Comparison of ENCODE assay signal across 28 cellular contexts in genomic region chr13:106486287-106486686, GRCh38.
"Had no signal": no experiment of that assay in that cellular context is flagged by ENCODE, and none has a peak within 500 bp of the region (broad histone marks: within the 10 kb centered on the region; RNA-seq: fewer than 3 reads in every experiment).

No MANE protein-coding gene starts in this region.

- DNase-seq: cortex of kidney; effector CD4-positive, alpha-beta T cell; foreskin fibroblast; gastrocnemius medialis; glutamatergic neuron; heart right ventricle; hippocampal formation; left cardiac atrium; left lung; mesenchymal stem cell; mucosa of descending colon; naive B cell; nucleus accumbens; stimulated activated CD4-positive, alpha-beta T cell treated with anti-CD3 and anti-CD28 coated beads, Interleukin-2, amount 100 ng/mL, for 24 hours; stimulated activated CD4-positive, alpha-beta T cell treated with anti-CD3 and anti-CD28 coated beads, Interleukin-4, amount 100 ng/mL, for 24 hours; stimulated activated naive CD4-positive, alpha-beta T cell treated with Interleukin-2 at 50 U/mL for 16 hours; stomach; substantia nigra; testis; transverse colon; upper lobe of right lung; uterus had no signal

- H3K27ac Mint-ChIP-seq: mesothelial cell of epicardium; naive B cell; natural killer cell treated with Interleukin-12 subunit alpha and Interleukin-12 subunit beta and Interleukin-15 and Interleukin-18, amount 100 ng/mL, for 72 hours; stimulated activated effector memory CD8-positive, alpha-beta T cell treated with anti-CD3 and anti-CD28 coated beads, Interleukin-12 subunit alpha, Interleukin-12 subunit beta, amount 100 ng/mL, for 72 hours had no signal

- H3K27ac ChIP-seq: gastrocnemius medialis, heart right ventricle, left lung, prostate gland, right atrium auricular region, testis, upper lobe of right lung had no signal

- H3K9me3 ChIP-seq: gastrocnemius medialis, mucosa of descending colon, prostate gland, stomach, testis, transverse colon, upper lobe of right lung, uterus had no signal

- ATAC-seq: gastrocnemius medialis; heart right ventricle; left cardiac atrium; mucosa of descending colon; natural killer cell treated with Interleukin-12 subunit alpha and Interleukin-12 subunit beta and Interleukin-15 and Interleukin-18, amount 100 ng/mL, for 72 hours; sciatic nerve; stimulated activated effector memory CD8-positive, alpha-beta T cell treated with anti-CD3 and anti-CD28 coated beads, Interleukin-12 subunit alpha, Interleukin-12 subunit beta, amount 100 ng/mL, for 72 hours had no signal

- H3K36me3 Mint-ChIP-seq: naive B cell; natural killer cell treated with Interleukin-12 subunit alpha and Interleukin-12 subunit beta and Interleukin-15 and Interleukin-18, amount 100 ng/mL, for 72 hours; stimulated activated effector memory CD8-positive, alpha-beta T cell treated with anti-CD3 and anti-CD28 coated beads, Interleukin-12 subunit alpha, Interleukin-12 subunit beta, amount 100 ng/mL, for 72 hours had no signal

- H3K4me3 Mint-ChIP-seq: mesothelial cell of epicardium; naive B cell; natural killer cell treated with Interleukin-12 subunit alpha and Interleukin-12 subunit beta and Interleukin-15 and Interleukin-18, amount 100 ng/mL, for 72 hours; stimulated activated effector memory CD8-positive, alpha-beta T cell treated with anti-CD3 and anti-CD28 coated beads, Interleukin-12 subunit alpha, Interleukin-12 subunit beta, amount 100 ng/mL, for 72 hours had no signal

- H3K27me3 ChIP-seq: gastrocnemius medialis, right atrium auricular region, stomach, testis, transverse colon, upper lobe of right lung, uterus had no signal

- H3K36me3 ChIP-seq: gastrocnemius medialis, prostate gland, right atrium auricular region, transverse colon, uterus had no signal

- H3K4me1 ChIP-seq: prostate gland had no signal

- H3K9me3 Mint-ChIP-seq: natural killer cell treated with Interleukin-12 subunit alpha and Interleukin-12 subunit beta and Interleukin-15 and Interleukin-18, amount 100 ng/mL, for 72 hours; stimulated activated effector memory CD8-positive, alpha-beta T cell treated with anti-CD3 and anti-CD28 coated beads, Interleukin-12 subunit alpha, Interleukin-12 subunit beta, amount 100 ng/mL, for 72 hours had no signal

- H3K4me3 ChIP-seq: gastrocnemius medialis, heart right ventricle, left lung, mucosa of descending colon, prostate gland, right atrium auricular region, stomach, testis, transverse colon, upper lobe of right lung, uterus had no signal
